In the genomic region with DNA sequence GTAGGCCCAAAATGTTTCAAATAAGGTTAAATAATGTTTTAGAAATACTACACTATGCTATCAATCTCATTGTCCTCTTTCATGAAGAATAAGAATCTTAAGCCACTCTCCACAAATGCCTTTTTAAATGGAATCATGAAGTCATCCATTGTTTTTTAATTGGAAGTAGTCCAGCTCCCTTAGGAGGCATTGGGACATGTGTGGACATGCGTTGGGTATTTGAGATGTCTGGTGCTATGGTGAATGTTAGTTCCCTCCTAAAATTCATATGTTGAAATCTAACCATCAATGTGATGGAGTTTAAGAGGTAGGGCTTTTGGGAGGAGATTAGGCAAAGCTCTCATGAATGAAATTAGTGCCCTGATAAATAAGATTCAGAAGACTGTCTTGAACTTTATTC, we compare ENCODE assay signal across 29 cellular contexts.
"Had no signal": no experiment of that assay in that cellular context is flagged by ENCODE, and none has a peak within 500 bp of the region (broad histone marks: within the 10 kb centered on the region; RNA-seq: fewer than 3 reads in every experiment).

No MANE protein-coding gene starts in this region.

- H3K27me3 Mint-ChIP-seq: effector memory CD8-positive, alpha-beta T cell; naive B cell; stimulated activated naive CD8-positive, alpha-beta T cell treated with anti-CD3 and anti-CD28 coated beads, Interleukin-15, Interleukin-2, amounts not matched to agents 100 ng/mL and 50 ng/mL, for 24 hours had no signal

- ATAC-seq: body of pancreas; effector memory CD8-positive, alpha-beta T cell; gastroesophageal sphincter; left cardiac atrium; left ventricle myocardium superior; right lobe of liver; stimulated activated effector memory CD8-positive, alpha-beta T cell treated with anti-CD3 and anti-CD28 coated beads, Interleukin-12 subunit alpha, Interleukin-12 subunit beta, amount 100 ng/mL, for 72 hours had no signal

- H3K9me3 Mint-ChIP-seq: mesothelial cell of epicardium; nephron progenitor cell; stimulated activated effector memory CD8-positive, alpha-beta T cell treated with anti-CD3 and anti-CD28 coated beads, Interleukin-12 subunit alpha, Interleukin-12 subunit beta, amount 100 ng/mL, for 72 hours; stimulated activated naive CD8-positive, alpha-beta T cell treated with anti-CD3 and anti-CD28 coated beads, Interleukin-15, Interleukin-2, amounts not matched to agents 100 ng/mL and 50 ng/mL, for 24 hours; T-helper 2 cell treated with Interferon-gamma antibody and Interleukin-4, amounts not matched to agents 5 μg/mL and 100 μg/mL, for 36 hours; type B pancreatic cell had no signal

- DNase-seq: activated CD4-positive, alpha-beta T cell treated with anti-CD3 and anti-CD28 coated beads for 4 hours; activated CD4-positive, alpha-beta T cell treated with anti-CD3 and anti-CD28 coated beads, Interleukin-2, amount 50 U/mL, for 4 hours; activated CD4-positive, CD25-positive, alpha-beta regulatory T cell; activated CD8-positive, alpha-beta memory T cell treated with anti-CD3 and anti-CD28 coated beads for 24 hours; activated effector memory CD4-positive, alpha-beta T cell treated with Interleukin-2 at 50 U/mL for 16 hours; activated naive CD4-positive, alpha-beta T cell treated with Interleukin-2 at 50 U/mL for 16 hours; anterior cingulate cortex; body of pancreas; effector memory CD8-positive, alpha-beta T cell; islet precursor cell; left cardiac atrium; left ventricle myocardium superior; naive B cell; nephron progenitor cell; right lobe of liver; stimulated activated CD4-positive, alpha-beta T cell treated with anti-CD3 and anti-CD28 coated beads, Interleukin-12 subunit alpha, Interleukin-12 subunit beta, amount 100 ng/mL, for 4 hours; stimulated activated CD4-positive, alpha-beta T cell treated with anti-CD3 and anti-CD28 coated beads, Interleukin-4, amount 100 ng/mL, for 1 hour had no signal

- H2AFZ ChIP-seq: hepatocyte had no signal

- H3K27me3 ChIP-seq: body of pancreas, gastroesophageal sphincter, hepatocyte, neutrophil, right lobe of liver, vagina had no signal

- H3K27ac Mint-ChIP-seq: activated naive CD8-positive, alpha-beta T cell; effector memory CD8-positive, alpha-beta T cell; mesothelial cell of epicardium; naive B cell; nephron progenitor cell; stimulated activated effector memory CD8-positive, alpha-beta T cell treated with anti-CD3 and anti-CD28 coated beads, Interleukin-12 subunit alpha, Interleukin-12 subunit beta, amount 100 ng/mL, for 72 hours; stimulated activated naive CD8-positive, alpha-beta T cell treated with anti-CD3 and anti-CD28 coated beads, Interleukin-15, Interleukin-2, amounts not matched to agents 100 ng/mL and 50 ng/mL, for 24 hours; T-helper 2 cell treated with Interferon-gamma antibody and Interleukin-4, amounts not matched to agents 5 μg/mL and 100 μg/mL, for 36 hours; type B pancreatic cell had no signal

- H3K27ac ChIP-seq: body of pancreas, coronary artery, gastroesophageal sphincter, hepatocyte, neutrophil, right lobe of liver, thoracic aorta, vagina had no signal

- H3K79me2 ChIP-seq: hepatocyte had no signal

- H3K4me1 ChIP-seq: body of pancreas, right lobe of liver, vagina had no signal

- H3K9me3 ChIP-seq: body of pancreas, gastroesophageal sphincter, neutrophil, right lobe of liver, thoracic aorta, vagina had no signal

- H3K4me3 Mint-ChIP-seq: activated naive CD8-positive, alpha-beta T cell; effector memory CD8-positive, alpha-beta T cell; mesothelial cell of epicardium; naive B cell; nephron progenitor cell; stimulated activated effector memory CD8-positive, alpha-beta T cell treated with anti-CD3 and anti-CD28 coated beads, Interleukin-12 subunit alpha, Interleukin-12 subunit beta, amount 100 ng/mL, for 72 hours; stimulated activated naive CD8-positive, alpha-beta T cell treated with anti-CD3 and anti-CD28 coated beads, Interleukin-15, Interleukin-2, amounts not matched to agents 100 ng/mL and 50 ng/mL, for 24 hours; T-helper 2 cell treated with Interferon-gamma antibody and Interleukin-4, amounts not matched to agents 5 μg/mL and 100 μg/mL, for 36 hours; type B pancreatic cell had no signal

- H3K36me3 ChIP-seq: gastroesophageal sphincter, neutrophil, right lobe of liver, thoracic aorta, vagina had no signal

- H3K4me1 Mint-ChIP-seq: mesothelial cell of epicardium; naive B cell; nephron progenitor cell; stimulated activated effector memory CD8-positive, alpha-beta T cell treated with anti-CD3 and anti-CD28 coated beads, Interleukin-12 subunit alpha, Interleukin-12 subunit beta, amount 100 ng/mL, for 72 hours had no signal

- H3K36me3 Mint-ChIP-seq: activated naive CD8-positive, alpha-beta T cell; mesothelial cell of epicardium; naive B cell; stimulated activated effector memory CD8-positive, alpha-beta T cell treated with anti-CD3 and anti-CD28 coated beads, Interleukin-12 subunit alpha, Interleukin-12 subunit beta, amount 100 ng/mL, for 72 hours; type B pancreatic cell had no signal

- H3K4me3 ChIP-seq: body of pancreas, coronary artery, gastroesophageal sphincter, hepatocyte, right lobe of liver, thoracic aorta, vagina had no signal

- H3K4me2 ChIP-seq: hepatocyte had no signal
